Comparison of ENCODE assay signal across 22 cellular contexts in genomic region chr4:95409127-95409526, GRCh38.
A peak's percentile ranks its signal among the peaks of the same experiment; 100 is the strongest.
DNase-seq lines count a peak whose midpoint lies in the region; ATAC-seq and TF ChIP-seq lines count a peak whose summit lies in the region.
"Had no signal": no experiment of that assay in that cellular context is flagged by ENCODE, and none has a peak within 500 bp of the region (broad histone marks: within the 10 kb centered on the region; RNA-seq: fewer than 3 reads in every experiment).

No MANE protein-coding gene starts in this region.

- peaks cover 6% of the 10 kb centered on the region for H3K4me1 Mint-ChIP-seq in endodermal cell

- peaks cover 14% of the 10 kb centered on the region for H3K79me2 ChIP-seq in smooth muscle cell (ENCODE audit: low read depth)

- no peak overlapping the region for H3K4me2 ChIP-seq in smooth muscle cell
- H3K4me2 ChIP-seq: PC-9 had no signal

- peak overlapping the region; percentile 92 for H3K27ac ChIP-seq in angular gyrus (ENCODE audit: low read depth, low read length)
- peak overlapping the region; percentile 44 for H3K27ac ChIP-seq in smooth muscle cell (ENCODE audit: low read depth)
- H3K27ac ChIP-seq in endodermal cell (ENCODE audit: low read depth, low read length): no peak overlapping the region
- H3K27ac ChIP-seq: PC-9, sigmoid colon, suprapubic skin had no signal

- H3K4me3 Mint-ChIP-seq in endodermal cell: no peak overlapping the region
- H3K4me3 Mint-ChIP-seq: activated T-cell treated with anti-CD3 and anti-CD28 coated beads, Interleukin-2, amount 50 U/mL, for 4 hours; CD4-positive, alpha-beta memory T cell; HFFc6 had no signal

- no peaks in the 10 kb centered on the region for H3K9me3 Mint-ChIP-seq in endodermal cell
- H3K9me3 Mint-ChIP-seq: activated T-cell treated with anti-CD3 and anti-CD28 coated beads, Interleukin-2, amount 50 U/mL, for 4 hours; CD4-positive, alpha-beta memory T cell had no signal

- no peak for TF ChIP-seq CTCF in fibroblast of the aortic adventitia (IDR thresholded peaks at IDR 0.05; ENCODE audit: insufficient read depth, low read length)
- TF ChIP-seq CTCF in smooth muscle cell (IDR thresholded peaks at IDR 0.05; ENCODE audit: borderline replicate concordance, insufficient read depth, poor library complexity, severe bottlenecking): no peak
- no peak for TF ChIP-seq CTCF in endodermal cell (conservative IDR thresholded peaks at IDR 0.05)

- H3K9ac ChIP-seq in smooth muscle cell (ENCODE audit: low read depth) (peak overlapping the region; percentile 2), endodermal cell (ENCODE audit: extremely low read depth, low read length, poor library complexity, severe bottlenecking) (no peak overlapping the region)

- H4K20me1 ChIP-seq in smooth muscle cell (ENCODE audit: low read depth): no peaks in the 10 kb centered on the region

- no peaks in the 10 kb centered on the region for H3K27me3 ChIP-seq in smooth muscle cell (ENCODE audit: low read depth)
- no peaks in the 10 kb centered on the region for H3K27me3 ChIP-seq in endodermal cell (ENCODE audit: control insufficient read depth, insufficient read depth, low read length, poor library complexity, severe bottlenecking)
- H3K27me3 ChIP-seq: sigmoid colon, suprapubic skin had no signal

- no peak for ATAC-seq in HG02884 (IDR thresholded peaks at IDR 0.05; ENCODE audit: unreplicated experiment)

- H3K4me3 ChIP-seq in fibroblast of the aortic adventitia (ENCODE audit: low read depth, low read length): no peak overlapping the region
- no peak overlapping the region for H3K4me3 ChIP-seq in smooth muscle cell
- no peak overlapping the region for H3K4me3 ChIP-seq in endodermal cell (ENCODE audit: low read length)
- H3K4me3 ChIP-seq: PC-9, sigmoid colon, suprapubic skin had no signal

- no peaks in the 10 kb centered on the region for H3K9me3 ChIP-seq in smooth muscle cell (replicated peaks; ENCODE audit: low read depth)
- H3K9me3 ChIP-seq in endodermal cell (ENCODE audit: control insufficient read depth, low read length): no peaks in the 10 kb centered on the region
- H3K9me3 ChIP-seq: sigmoid colon, suprapubic skin had no signal

- H2AFZ ChIP-seq in smooth muscle cell (ENCODE audit: low read depth): no peak overlapping the region
- H2AFZ ChIP-seq: PC-9 had no signal

- peaks cover 7% of the 10 kb centered on the region for H3K27me3 Mint-ChIP-seq in endodermal cell (ENCODE audit: insufficient read depth)

- H3K4me1 ChIP-seq in smooth muscle cell (ENCODE audit: low read depth) (no peaks in the 10 kb centered on the region), endodermal cell (ENCODE audit: control insufficient read depth, insufficient read depth, low read length) (no peaks in the 10 kb centered on the region)
- H3K4me1 ChIP-seq: sigmoid colon, suprapubic skin had no signal

- DNase-seq in HT1080 (ENCODE audit: low read depth) (peak; percentile 73), fibroblast of the aortic adventitia (ENCODE audit: low read depth) (peak; percentile 16), smooth muscle cell (lab: John Stamatoyannopoulos, UW; ENCODE audit: unreplicated experiment) (no peak), DMS153 (lab: John Stamatoyannopoulos, UW) (no peak), COLO829 (ENCODE audit: low spot score) (no peak), endodermal cell (no peak)
- DNase-seq: activated CD8-positive, alpha-beta memory T cell treated with anti-CD3 and anti-CD28 coated beads for 24 hours; activated naive CD4-positive, alpha-beta T cell treated with Interleukin-2 at 50 U/mL for 16 hours; activated T-cell treated with anti-CD3 and anti-CD28 coated beads, Interleukin-2, amount 50 U/mL, for 4 hours; CD4-positive, alpha-beta memory T cell; cortex of kidney; DMS79 treated with DMSO at 0.1 percent for 48 hours; HFFc6; NCI-H1105; NCI-H2029 treated with DMSO at 0.1 percent for 48 hours; NCI-H446; PC-9; sigmoid colon; T-helper 1 cell had no signal

- H3K27ac Mint-ChIP-seq in endodermal cell: no peak overlapping the region
- H3K27ac Mint-ChIP-seq: CD4-positive, alpha-beta memory T cell; HFFc6 had no signal

- H3F3A ChIP-seq in smooth muscle cell (ENCODE audit: low read depth): peaks cover 4% of the 10 kb centered on the region

- no peaks in the 10 kb centered on the region for H3K36me3 ChIP-seq in smooth muscle cell (ENCODE audit: low read depth)
- H3K36me3 ChIP-seq in endodermal cell (ENCODE audit: control insufficient read depth, insufficient read depth, low read length): no peaks in the 10 kb centered on the region
- H3K36me3 ChIP-seq: sigmoid colon, suprapubic skin had no signal

- no peaks in the 10 kb centered on the region for H3K36me3 Mint-ChIP-seq in endodermal cell (ENCODE audit: low read depth)
- H3K36me3 Mint-ChIP-seq: CD4-positive, alpha-beta memory T cell had no signal

Comparison
In these comparisons a context has a peak if more than half of its experiments do, and no peak if none do; other contexts are left out.
1. DNase-seq: peak in HT1080 (single experiment) and fibroblast of the aortic adventitia (single experiment); none in smooth muscle cell (single experiment), DMS153 (single experiment), COLO829 (single experiment) and endodermal cell (single experiment).